In genomic region chr15:82749951-82750830, GRCh38 we compare ENCODE assay signal across 1 cellular context.
TF ChIP-seq lines count a peak whose summit lies in the region.

No MANE protein-coding gene starts in this region.

TF ChIP-seq in K562, 482 proteins besides CTCF, POLR2A, EP300 and RAD21 (continued from another document and continues in another):
- no peak for TF ChIP-seq CHD7 (IDR thresholded peaks at IDR 0.05; ENCODE audit: low read depth, low read length)
- no peak for TF ChIP-seq FOXP4 (CRISPR knock-in tag; IDR thresholded peaks at IDR 0.05; ENCODE audit: borderline replicate concordance)
- TF ChIP-seq BRD4 (IDR thresholded peaks at IDR 0.05), result no peak; the same call in 1 of the 2 replicates
- no peak for TF ChIP-seq ZBTB11 (CRISPR knock-in tag; IDR thresholded peaks at IDR 0.05)
- no peak for TF ChIP-seq DEAF1 (CRISPR knock-in tag; IDR thresholded peaks at IDR 0.05)
- peak in 1 of 2 experiments; percentile 47; a peak in 2 of 4 replicates for TF ChIP-seq SRF (CRISPR knock-in tag; IDR thresholded peaks at IDR 0.05)
- no peak for TF ChIP-seq ZNF184 (CRISPR knock-in tag; IDR thresholded peaks at IDR 0.05)
- peak; percentile 64 to 81; a peak in 3 of 4 replicates for TF ChIP-seq FOXK2 (conservative IDR thresholded peaks at IDR 0.05 in 1 of 2, IDR thresholded peaks at IDR 0.05 in 1 of 2; ENCODE audit: low read depth in 2 of 2)
- peak; percentile 56; the same call in 1 of the 2 replicates for TF ChIP-seq MBD2 (IDR thresholded peaks at IDR 0.05; ENCODE audit: borderline replicate concordance, low read depth)
- peak; percentile 99 for TF ChIP-seq CXXC5 (CRISPR knock-in tag; IDR thresholded peaks at IDR 0.05)
- no peak for TF ChIP-seq XRCC4 (IDR thresholded peaks at IDR 0.05; ENCODE audit: extremely low read depth, insufficient read depth, insufficient read length)
- TF ChIP-seq TEAD2 (tag; IDR thresholded peaks at IDR 0.05), result no peak
- no peak for TF ChIP-seq ZNF239 (CRISPR knock-in tag; IDR thresholded peaks at IDR 0.05)
- no peak for TF ChIP-seq ZNF707 (CRISPR knock-in tag; conservative IDR thresholded peaks at IDR 0.05)
- peak; percentile 10 for TF ChIP-seq NFYB (IDR thresholded peaks at IDR 0.05; ENCODE audit: extremely low read depth, insufficient read length)
- no peak for TF ChIP-seq HOMEZ (CRISPR knock-in tag; IDR thresholded peaks at IDR 0.05)
- TF ChIP-seq PKNOX1 (IDR thresholded peaks at IDR 0.05), result peak; percentile 85
- TF ChIP-seq NR2F6 (CRISPR knock-in tag; IDR thresholded peaks at IDR 0.05), result peak; percentile 32; the same call in 1 of the 2 replicates
- peak; percentile 60 for TF ChIP-seq USF1 (CRISPR knock-in tag; IDR thresholded peaks at IDR 0.05)
- TF ChIP-seq TARDBP (IDR thresholded peaks at IDR 0.05), result 0 out of 2 replicates have a peak, but pooled peaks have one; percentile 24
- TF ChIP-seq ZNF133 (CRISPR knock-in tag; IDR thresholded peaks at IDR 0.05), result no peak
- no peak for TF ChIP-seq TFE3 (CRISPR knock-in tag; IDR thresholded peaks at IDR 0.05)
- no peak for TF ChIP-seq ZFP1 (CRISPR knock-in tag; IDR thresholded peaks at IDR 0.05)
- TF ChIP-seq SIN3A (IDR thresholded peaks at IDR 0.05; ENCODE audit: borderline replicate concordance in 2 of 2, control insufficient read depth in 1 of 2, low read depth in 2 of 2, low read length in 2 of 2), result peak; percentile 88 to 89
- peak; percentile 43 for TF ChIP-seq POU5F1 (IDR thresholded peaks at IDR 0.05; ENCODE audit: borderline replicate concordance, low read depth, low read length, partially characterized antibody)
- TF ChIP-seq ZNF583 (CRISPR knock-in tag; IDR thresholded peaks at IDR 0.05), result no peak
- no peak for TF ChIP-seq BCL6 (CRISPR knock-in tag; IDR thresholded peaks at IDR 0.05)
- TF ChIP-seq KLF1 (tag; IDR thresholded peaks at IDR 0.05), result no peak
- TF ChIP-seq RNF2 (IDR thresholded peaks at IDR 0.05), result no peak
- no peak for TF ChIP-seq ZNF785 (CRISPR knock-in tag; IDR thresholded peaks at IDR 0.05)
- 0 out of 2 replicates have a peak, but pooled peaks have one; percentile 83 for TF ChIP-seq KAT7 (CRISPR knock-in tag; IDR thresholded peaks at IDR 0.05; ENCODE audit: borderline replicate concordance)
- TF ChIP-seq SMARCA5 (IDR thresholded peaks at IDR 0.05), result no peak
- TF ChIP-seq GTF2B (IDR thresholded peaks at IDR 0.05; ENCODE audit: extremely low read depth, insufficient read length), result no peak
